14 cellular contexts compared by ENCODE assay signal in genomic region chr5:176400382-176401156, GRCh38. TPM values are rescaled to one million over a fixed set of nuclear protein-coding genes. Genes with fewer than 3 reads are reported as not detected.
A peak's percentile ranks its signal among the peaks of the same experiment; 100 is the strongest.
DNase-seq lines count a peak whose midpoint lies in the region; ATAC-seq and TF ChIP-seq lines count a peak whose summit lies in the region.
"Had no signal": no experiment of that assay in that cellular context is flagged by ENCODE, and none has a peak within 500 bp of the region (broad histone marks: within the 10 kb centered on the region; RNA-seq: fewer than 3 reads in every experiment).

No MANE protein-coding gene starts in this region.

- no peak overlapping the region for H3K4me3 Mint-ChIP-seq in activated T-cell treated with anti-CD3 and anti-CD28 coated beads, Interleukin-2, amount 50 U/mL, for 24 hours
- no peak overlapping the region for H3K4me3 Mint-ChIP-seq in activated T-cell treated with anti-CD3 and anti-CD28 coated beads, Interleukin-2, amount 50 U/mL, for 4 hours
- H3K4me3 Mint-ChIP-seq: activated naive CD8-positive, alpha-beta T cell treated with anti-CD3 and anti-CD28 coated beads, Interleukin-2, amount 50 U/mL, for 24 hours had no signal

- WGBS in upper lobe of left lung, 2 donors = 72 to 77% methylated on average over 14 to 17 of the region's 17 CpGs

- H3K4me1 ChIP-seq in foreskin keratinocyte (peaks cover 16% of the 10 kb centered on the region), upper lobe of left lung (peaks cover 0 to 6% (median 0%) of the 10 kb centered on the region in 4 donors)

- no peak for TF ChIP-seq EP300 in upper lobe of left lung (IDR thresholded peaks at IDR 0.05)

- peaks cover 0 to 36% (median 15%) of the 10 kb centered on the region in 4 donors for H3K36me3 ChIP-seq in upper lobe of left lung

- peaks cover 49% of the 10 kb centered on the region for H3K36me3 Mint-ChIP-seq in activated T-cell treated with anti-CD3 and anti-CD28 coated beads, Interleukin-2, amount 50 U/mL, for 24 hours (ENCODE audit: low read depth)
- peaks cover 10% of the 10 kb centered on the region for H3K36me3 Mint-ChIP-seq in activated T-cell treated with anti-CD3 and anti-CD28 coated beads, Interleukin-2, amount 50 U/mL, for 4 hours (ENCODE audit: insufficient read depth)

- no peaks in the 10 kb centered on the region for H3K9me3 Mint-ChIP-seq in activated T-cell treated with anti-CD3 and anti-CD28 coated beads, Interleukin-2, amount 50 U/mL, for 24 hours
- H3K9me3 Mint-ChIP-seq in activated T-cell treated with anti-CD3 and anti-CD28 coated beads, Interleukin-2, amount 50 U/mL, for 4 hours = no peaks in the 10 kb centered on the region
- H3K9me3 Mint-ChIP-seq: activated naive CD8-positive, alpha-beta T cell treated with anti-CD3 and anti-CD28 coated beads, Interleukin-2, amount 50 U/mL, for 24 hours had no signal

- no peaks in the 10 kb centered on the region for H3K9me3 ChIP-seq in upper lobe of left lung

- no peak overlapping the region for H3K4me3 ChIP-seq in upper lobe of left lung

- peak; percentile 9 for DNase-seq in activated T-cell treated with anti-CD3 and anti-CD28 coated beads, Interleukin-2, amount 50 U/mL, for 24 hours
- DNase-seq in activated T-cell treated with anti-CD3 and anti-CD28 coated beads, Interleukin-2, amount 50 U/mL, for 4 hours = no peak
- DNase-seq in foreskin keratinocyte = peak in 1 of 2 donors; percentile 56
- peak; percentile 48 for DNase-seq in myocyte (ENCODE audit: low read depth)
- DNase-seq in upper lobe of left lung = no peak
- no peak for DNase-seq in stimulated activated naive CD8-positive, alpha-beta T cell treated with anti-CD3 and anti-CD28 coated beads, Interleukin-15, Interleukin-2, amounts not matched to agents 100 U/mL and 50 U/mL, for 24 hours
- DNase-seq: activated naive CD8-positive, alpha-beta T cell treated with anti-CD3 and anti-CD28 coated beads, Interleukin-2, amount 50 U/mL, for 24 hours; activated T-cell treated with anti-CD3 and anti-CD28 coated beads for 4 hours; GF-D8; midbrain; NCI-H1092 treated with DMSO at 0.1 percent for 48 hours; stimulated activated CD4-positive, alpha-beta T cell treated with anti-CD3 and anti-CD28 coated beads, Interleukin-4, amount 100 ng/mL, for 24 hours had no signal

- no peaks in the 10 kb centered on the region for H3K4me1 Mint-ChIP-seq in activated T-cell treated with anti-CD3 and anti-CD28 coated beads, Interleukin-2, amount 50 U/mL, for 24 hours (ENCODE audit: low read depth)
- H3K4me1 Mint-ChIP-seq in activated T-cell treated with anti-CD3 and anti-CD28 coated beads, Interleukin-2, amount 50 U/mL, for 4 hours (ENCODE audit: low read depth) = no peaks in the 10 kb centered on the region
- H3K4me1 Mint-ChIP-seq: activated naive CD8-positive, alpha-beta T cell treated with anti-CD3 and anti-CD28 coated beads, Interleukin-2, amount 50 U/mL, for 24 hours had no signal

- ATAC-seq in activated T-cell treated with anti-CD3 and anti-CD28 coated beads, Interleukin-2, amount 50 U/mL, for 4 hours = no peak
- ATAC-seq in foreskin keratinocyte (peak; percentile 77), upper lobe of left lung (ENCODE audit: low FRiP score in 2 of 2) (peak; percentile 21 to 38), HG03460 (IDR thresholded peaks at IDR 0.05; ENCODE audit: unreplicated experiment) (no peak), HG03342 (IDR thresholded peaks at IDR 0.05; ENCODE audit: unreplicated experiment) (no peak)
- no peak for ATAC-seq in stimulated activated naive CD8-positive, alpha-beta T cell treated with anti-CD3 and anti-CD28 coated beads, Interleukin-15, Interleukin-2, amounts not matched to agents 100 U/mL and 50 U/mL, for 24 hours
- ATAC-seq: activated naive CD8-positive, alpha-beta T cell treated with anti-CD3 and anti-CD28 coated beads, Interleukin-2, amount 50 U/mL, for 24 hours had no signal

- no peak overlapping the region for H3K27ac Mint-ChIP-seq in activated T-cell treated with anti-CD3 and anti-CD28 coated beads, Interleukin-2, amount 50 U/mL, for 24 hours
- H3K27ac Mint-ChIP-seq: activated naive CD8-positive, alpha-beta T cell treated with anti-CD3 and anti-CD28 coated beads, Interleukin-2, amount 50 U/mL, for 24 hours had no signal

- no peak for TF ChIP-seq POLR2A in upper lobe of left lung (IDR thresholded peaks at IDR 0.05)

- H3K27me3 ChIP-seq in foreskin keratinocyte = no peaks in the 10 kb centered on the region
- H3K27me3 ChIP-seq in upper lobe of left lung = no peaks in the 10 kb centered on the region

- no peaks in the 10 kb centered on the region for H3K27me3 Mint-ChIP-seq in activated T-cell treated with anti-CD3 and anti-CD28 coated beads, Interleukin-2, amount 50 U/mL, for 24 hours
- no peaks in the 10 kb centered on the region for H3K27me3 Mint-ChIP-seq in activated T-cell treated with anti-CD3 and anti-CD28 coated beads, Interleukin-2, amount 50 U/mL, for 4 hours (ENCODE audit: low read depth)
- H3K27me3 Mint-ChIP-seq: activated naive CD8-positive, alpha-beta T cell treated with anti-CD3 and anti-CD28 coated beads, Interleukin-2, amount 50 U/mL, for 24 hours had no signal

- H3K27ac ChIP-seq in foreskin keratinocyte = no peak overlapping the region
- H3K27ac ChIP-seq in upper lobe of left lung = no peak overlapping the region

- TF ChIP-seq CTCF in foreskin keratinocyte (conservative IDR thresholded peaks at IDR 0.05) = no peak
- no peak for TF ChIP-seq CTCF in upper lobe of left lung (IDR thresholded peaks at IDR 0.05)

RNA-seq across cellular contexts. Expression of gene HIGD2A, which starts 12.0 kb away (rescaled TPM):
- total RNA-seq in activated T-cell treated with anti-CD3 and anti-CD28 coated beads, Interleukin-2, amount 50 U/mL, for 4 hours = 100 to 1,000 TPM in 1 of 3 donors, 10 to 100 TPM in 2; 87.5 to 101 (median 95.8) TPM
- total RNA-seq in foreskin keratinocyte = 80.1 and 95.8 TPM in 2 replicates
- 172 and 175 TPM in 2 replicates for polyA plus RNA-seq in foreskin keratinocyte
- 123 and 125 TPM in 2 replicates for total RNA-seq in myocyte
- 164 TPM for polyA plus RNA-seq in myocyte (2012)
- total RNA-seq in upper lobe of left lung = 100 to 1,000 TPM in 3 of 6 donors, 10 to 100 TPM in 3; 46.5 to 108 (median 93.6) TPM

RNA-seq across cellular contexts. Expression of gene NOP16, which starts 12.2 kb away (rescaled TPM):
- 100 to 1,000 TPM; 247 to 262 (median 255) TPM for total RNA-seq in activated T-cell treated with anti-CD3 and anti-CD28 coated beads, Interleukin-2, amount 50 U/mL, for 4 hours
- total RNA-seq in foreskin keratinocyte = 82.1 and 91.0 TPM in 2 replicates
- 108 and 120 TPM in 2 replicates for polyA plus RNA-seq in foreskin keratinocyte
- 17.4 and 29.7 TPM in 2 replicates for total RNA-seq in myocyte
- 44.9 TPM for polyA plus RNA-seq in myocyte (2012)
- 10 to 100 TPM in 4 of 6 donors, 1 to 10 TPM in 2; 3.1 to 25.4 (median 12.1) TPM for total RNA-seq in upper lobe of left lung

RNA-seq across cellular contexts. Expression of gene CLTB, which starts 15.8 kb away (rescaled TPM):
- total RNA-seq in activated T-cell treated with anti-CD3 and anti-CD28 coated beads, Interleukin-2, amount 50 U/mL, for 4 hours = 100 to 1,000 TPM; 121 to 133 (median 123) TPM
- total RNA-seq in foreskin keratinocyte (451 and 458 TPM in 2 replicates), myocyte (211 and 223 TPM in 2 replicates), upper lobe of left lung (100 to 1,000 TPM in 4 of 6 donors, 10 to 100 TPM in 2; 54.5 to 187 (median 109) TPM)
- 612 and 644 TPM in 2 replicates for polyA plus RNA-seq in foreskin keratinocyte
- polyA plus RNA-seq in myocyte (2012) = 231 TPM

RNA-seq across cellular contexts. Expression of gene ARL10, which starts 35.3 kb away (rescaled TPM):
- total RNA-seq in activated T-cell treated with anti-CD3 and anti-CD28 coated beads, Interleukin-2, amount 50 U/mL, for 4 hours = 1 to 10 TPM; 7.0 to 8.6 (median 7.9) TPM
- 4.2 and 5.2 TPM in 2 replicates for total RNA-seq in foreskin keratinocyte
- 1.4 and 1.5 TPM in 2 replicates for polyA plus RNA-seq in foreskin keratinocyte
- total RNA-seq in myocyte = 6.5 TPM in 2 replicates
- polyA plus RNA-seq in myocyte (2012) = 14.3 TPM
- 1 to 10 TPM; 2.7 to 7.8 (median 4.1) TPM for total RNA-seq in upper lobe of left lung

RNA-seq across cellular contexts. Expression of gene KIAA1191, which starts 39.0 kb away (rescaled TPM):
- total RNA-seq in activated T-cell treated with anti-CD3 and anti-CD28 coated beads, Interleukin-2, amount 50 U/mL, for 4 hours = 10 to 100 TPM; 33.0 to 36.2 (median 34.1) TPM
- total RNA-seq in foreskin keratinocyte (87.1 and 87.5 TPM in 2 replicates), myocyte (96.3 and 103 TPM in 2 replicates), upper lobe of left lung (100 to 1,000 TPM in 2 of 6 donors, 10 to 100 TPM in 4; 53.4 to 109 (median 90.0) TPM)
- polyA plus RNA-seq in foreskin keratinocyte = 54.2 and 60.1 TPM in 2 replicates
- 152 TPM for polyA plus RNA-seq in myocyte (2012)

Comparison
In these comparisons a context has a peak if more than half of its experiments do, and no peak if none do; other contexts are left out.
1. DNase-seq: peak in activated T-cell treated with anti-CD3 and anti-CD28 coated beads, Interleukin-2, amount 50 U/mL, for 24 hours (single experiment) and myocyte (single experiment); none in activated T-cell treated with anti-CD3 and anti-CD28 coated beads, Interleukin-2, amount 50 U/mL, for 4 hours (single experiment), upper lobe of left lung (0 of 2) and stimulated activated naive CD8-positive, alpha-beta T cell treated with anti-CD3 and anti-CD28 coated beads, Interleukin-15, Interleukin-2, amounts not matched to agents 100 U/mL and 50 U/mL, for 24 hours (single experiment).
2. ATAC-seq: peak in foreskin keratinocyte (single experiment) and upper lobe of left lung (2 of 2); none in activated T-cell treated with anti-CD3 and anti-CD28 coated beads, Interleukin-2, amount 50 U/mL, for 4 hours (0 of 2), stimulated activated naive CD8-positive, alpha-beta T cell treated with anti-CD3 and anti-CD28 coated beads, Interleukin-15, Interleukin-2, amounts not matched to agents 100 U/mL and 50 U/mL, for 24 hours (single experiment), HG03460 (single experiment) and HG03342 (single experiment).